ENCODE assay signal across 14 cellular contexts in the genomic region with DNA sequence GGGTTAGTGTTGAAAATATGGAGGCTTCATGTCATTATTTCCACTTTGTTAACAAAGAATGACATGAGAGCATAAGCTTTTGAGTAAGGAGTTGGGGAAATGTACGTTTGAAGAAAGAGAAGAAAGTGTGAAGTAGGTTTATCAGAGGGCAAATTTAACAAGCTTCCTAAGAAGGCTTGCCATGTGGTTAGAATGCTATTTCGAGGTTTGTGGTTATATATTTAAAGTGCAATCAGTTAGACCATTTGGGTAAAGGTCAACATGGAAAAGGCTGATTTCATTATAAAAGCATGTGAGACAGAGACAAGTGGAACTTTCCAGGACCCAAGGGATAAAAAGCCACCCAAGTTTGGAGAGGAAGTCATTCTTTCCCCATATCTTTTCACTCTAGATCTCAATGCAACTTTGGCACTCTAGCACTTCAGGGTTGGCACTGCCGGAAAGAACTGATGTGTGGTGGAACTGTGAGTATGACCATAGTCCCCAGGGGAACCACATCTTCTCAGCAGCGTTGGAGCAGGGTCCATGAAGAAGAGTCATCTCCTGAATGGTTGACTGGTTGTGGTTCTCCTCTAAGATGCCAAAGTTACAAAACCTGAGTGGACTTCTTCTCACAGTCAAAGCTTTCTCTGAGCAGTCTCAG.
DNase-seq lines count a peak whose midpoint lies in the region; ATAC-seq lines count a peak whose summit lies in the region.
"Had no signal": no experiment of that assay in that cellular context is flagged by ENCODE, and none has a peak within 500 bp of the region (broad histone marks: within the 10 kb centered on the region; RNA-seq: fewer than 3 reads in every experiment).

No MANE protein-coding gene starts in this region.

- ATAC-seq in GM18498 (IDR thresholded peaks at IDR 0.05; ENCODE audit: unreplicated experiment) (peak; percentile 82), GM21447 (IDR thresholded peaks at IDR 0.05; ENCODE audit: unreplicated experiment) (peak; percentile 66), memory B cell (ENCODE audit: low read depth) (peak; percentile 35), left colon (no peak)

- peaks cover 7% of the 10 kb centered on the region for H3K4me1 Mint-ChIP-seq in memory B cell

- H3K4me3 Mint-ChIP-seq in memory B cell = no peak overlapping the region
- H3K4me3 Mint-ChIP-seq: nephron had no signal

- no peaks in the 10 kb centered on the region for H3K36me3 Mint-ChIP-seq in memory B cell

- intact Hi-C loops in left colon (cut with DNase I, micrococcal nuclease) = no loop called here

- H3K27ac Mint-ChIP-seq in memory B cell = no peak overlapping the region
- H3K27ac Mint-ChIP-seq: nephron had no signal

- no peaks in the 10 kb centered on the region for H3K9me3 Mint-ChIP-seq in memory B cell

- peaks cover 11% of the 10 kb centered on the region for H3K27me3 Mint-ChIP-seq in memory B cell

- DNase-seq in RPMI7951 (ENCODE audit: low read depth) (peak; percentile 74), memory B cell (ENCODE audit: low spot score in 2 of 2) (no peak), left colon (no peak), retina (no peak), NCI-H2081 (lab: John Stamatoyannopoulos, UW) (no peak), NCI-H1417 (lab: John Stamatoyannopoulos, UW) (no peak)
- DNase-seq: dermis blood vessel endothelial cell, DMS53, hypothalamus, NCI-H1930, Right ventricle myocardium superior had no signal
